In the genomic region with DNA sequence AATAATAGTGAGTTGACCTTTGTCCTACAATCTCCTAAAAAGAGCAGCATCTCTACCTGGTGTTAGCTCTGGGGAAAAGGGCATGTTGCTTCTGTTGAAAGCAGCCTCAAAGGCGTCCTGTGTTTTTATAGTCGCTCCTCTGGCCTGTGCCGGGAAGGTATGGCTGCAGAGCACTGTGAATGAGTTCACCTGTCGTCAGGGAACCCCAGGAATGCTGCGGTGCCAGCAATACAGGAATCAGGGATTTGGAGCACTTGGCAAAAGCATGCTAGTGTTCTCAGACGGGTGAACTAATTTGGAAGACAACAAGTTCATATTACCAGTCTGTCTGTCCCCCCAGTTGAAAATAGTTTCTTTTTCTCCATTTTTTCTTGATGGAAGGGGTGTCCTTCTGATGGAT, we compare ENCODE assay signal across 14 cellular contexts.
DNase-seq lines count a peak whose midpoint lies in the region; ATAC-seq and TF ChIP-seq lines count a peak whose summit lies in the region.
"Had no signal": no experiment of that assay in that cellular context is flagged by ENCODE, and none has a peak within 500 bp of the region (broad histone marks: within the 10 kb centered on the region; RNA-seq: fewer than 3 reads in every experiment).

No MANE protein-coding gene starts in this region.

- ATAC-seq in left cardiac atrium: no peak
- ATAC-seq in left lobe of liver: peak; percentile 7
- ATAC-seq in GM21786 (IDR thresholded peaks at IDR 0.05; ENCODE audit: unreplicated experiment): no peak
- no peak for ATAC-seq in GM21737 (IDR thresholded peaks at IDR 0.05; ENCODE audit: unreplicated experiment)

- intact Hi-C loops in left ventricle myocardium inferior (cut with micrococcal nuclease): no loop called here
- intact Hi-C loops in left cardiac atrium (cut with DNase I): loop anchor here (10.0 kb wide), 2 partner anchors 124 to 134 kb away; partner anchors contain the start of gene KIF1B (in 1 of the 2)
- intact Hi-C loops in dorsolateral prefrontal cortex (cut with DNase I): loop anchor here (1.0 to 10.0 kb wide), 3 partner anchors 41 to 464 kb away; partner anchors contain the start of gene KIF1B (in 2 of the 2)
- intact Hi-C loops in thyroid gland (cut with DNase I): loop anchor here (10.0 kb wide), 1 partner anchor 124 kb away; the partner anchor contains the start of gene KIF1B

- WGBS in thyroid gland, 2 donors: 48 to 49% methylated on average over 6 of the region's 6 CpGs

- H3K36me3 ChIP-seq in left ventricle myocardium inferior (peaks cover 67% of the 10 kb centered on the region), thyroid gland (peaks cover 35 to 54% of the 10 kb centered on the region in 2 donors)

- peaks cover 23% of the 10 kb centered on the region for H3K4me1 ChIP-seq in left ventricle myocardium inferior
- peaks cover 0 to 16% of the 10 kb centered on the region in 2 donors for H3K4me1 ChIP-seq in thyroid gland
- H3K4me1 ChIP-seq: BLaER1 treated with 17β-estradiol and CSF1 and Interleukin-3, amounts not matched to agents 10 nM and 100 nM had no signal

- TF ChIP-seq POLR2A in thyroid gland (IDR thresholded peaks at IDR 0.05): no peak

- H3K27me3 ChIP-seq in left ventricle myocardium inferior (ENCODE audit: low read depth) (no peaks in the 10 kb centered on the region), dorsolateral prefrontal cortex (no peaks in the 10 kb centered on the region), thyroid gland (no peaks in the 10 kb centered on the region)
- H3K27me3 ChIP-seq: BLaER1 treated with 17β-estradiol and CSF1 and Interleukin-3, amounts not matched to agents 10 nM and 100 nM; SJCRH30 had no signal

- H3K9me3 ChIP-seq in left ventricle myocardium inferior (replicated peaks): no peaks in the 10 kb centered on the region
- H3K9me3 ChIP-seq in thyroid gland: no peaks in the 10 kb centered on the region
- H3K9me3 ChIP-seq: BLaER1 treated with 17β-estradiol and CSF1 and Interleukin-3, amounts not matched to agents 10 nM and 100 nM; SJCRH30 had no signal

- H3K4me3 ChIP-seq in left ventricle myocardium inferior (no peak overlapping the region), dorsolateral prefrontal cortex (no peak overlapping the region), thyroid gland (replicated peaks in 1 of 3) (no peak overlapping the region)
- H3K4me3 ChIP-seq: BLaER1 treated with 17β-estradiol and CSF1 and Interleukin-3, amounts not matched to agents 10 nM and 100 nM; K562; SJCRH30 had no signal

- TF ChIP-seq CTCF in left ventricle myocardium inferior (IDR thresholded peaks at IDR 0.05; ENCODE audit: borderline replicate concordance): no peak
- TF ChIP-seq CTCF in dorsolateral prefrontal cortex (IDR thresholded peaks at IDR 0.05 in 54 of 56, conservative IDR thresholded peaks at IDR 0.05 in 2 of 56; ENCODE audit: low read depth in 1 of 56, partially characterized antibody in 56 of 56): no peak
- no peak for TF ChIP-seq CTCF in thyroid gland (IDR thresholded peaks at IDR 0.05)

- no peak for DNase-seq in left ventricle myocardium inferior
- DNase-seq in left cardiac atrium: no peak
- DNase-seq in dorsolateral prefrontal cortex: no peak
- no peak for DNase-seq in left lobe of liver (ENCODE audit: low spot score)
- DNase-seq in thyroid gland: peak; percentile 5 to 14
- DNase-seq in HCEC 1CT: no peak
- DNase-seq: DMS 273 treated with DMSO at 0.1 percent for 48 hours, NCI-H1930, NCI-H2171 had no signal

- H3K27ac ChIP-seq in left ventricle myocardium inferior (replicated peaks) (peak overlapping the region; percentile 51), dorsolateral prefrontal cortex (peak overlapping the region; percentile 32 to 98 (median 92)), thyroid gland (peak overlapping the region in 2 of 3 donors; percentile 8 to 15)
- H3K27ac ChIP-seq: BLaER1 treated with 17β-estradiol and CSF1 and Interleukin-3, amounts not matched to agents 10 nM and 100 nM; SJCRH30 had no signal

Comparison
In these comparisons a context has a peak if more than half of its experiments do, and no peak if none do; other contexts are left out.
1. DNase-seq: peak in thyroid gland (2 of 2); none in left ventricle myocardium inferior (single experiment), left cardiac atrium (single experiment), dorsolateral prefrontal cortex (0 of 10), left lobe of liver (single experiment) and HCEC 1CT (single experiment).
2. H3K27ac ChIP-seq: peak in every context shown above with its lines; median percentile 92 in dorsolateral prefrontal cortex; 51 in left ventricle myocardium inferior; 12 in thyroid gland.